In the genomic region with DNA sequence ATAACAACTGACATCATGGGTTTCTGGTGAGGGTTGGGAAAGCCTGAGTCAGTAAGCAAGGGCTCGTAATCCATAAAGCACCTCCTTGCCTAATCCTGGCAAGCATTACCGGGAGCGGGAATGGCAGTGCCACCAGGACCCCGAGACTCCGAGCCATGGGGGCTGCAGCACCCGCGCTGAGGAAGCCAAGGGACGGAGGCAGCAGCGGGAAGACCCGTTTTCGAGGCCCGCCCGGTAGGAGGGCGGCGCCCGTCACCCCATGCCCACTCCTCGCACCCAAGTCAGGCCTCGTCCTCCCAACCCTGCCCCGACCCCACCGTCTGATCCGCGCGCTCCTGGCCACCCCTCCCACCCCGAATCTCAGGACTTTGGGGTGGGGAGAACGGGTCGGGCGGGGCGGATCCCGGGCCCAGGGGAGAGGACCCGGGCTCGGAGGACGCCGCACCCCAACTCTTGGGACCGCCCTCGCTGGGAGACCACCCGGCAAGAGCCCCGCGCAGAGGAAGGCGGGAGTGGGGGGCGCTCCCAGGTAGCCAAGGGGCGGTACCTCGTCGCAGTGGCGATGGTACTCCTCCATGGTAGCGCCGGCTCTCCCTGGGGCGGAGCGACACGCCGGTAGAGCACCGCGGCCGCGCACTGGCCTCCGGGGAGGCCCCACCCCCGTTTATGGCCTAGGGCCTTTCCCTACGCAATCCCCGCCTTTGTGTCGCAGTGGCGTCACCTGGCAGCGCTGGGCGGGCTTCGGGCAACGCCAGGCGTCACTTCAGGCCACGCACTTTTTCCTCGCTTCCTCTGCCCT, we compare ENCODE assay signal across 8 cellular contexts. TPM values are rescaled to one million over a fixed set of nuclear protein-coding genes. Genes with fewer than 3 reads are reported as not detected.
DNase-seq lines count a peak whose midpoint lies in the region; ATAC-seq, FAIRE-seq and TF ChIP-seq lines count a peak whose summit lies in the region.

A gene with protein sequence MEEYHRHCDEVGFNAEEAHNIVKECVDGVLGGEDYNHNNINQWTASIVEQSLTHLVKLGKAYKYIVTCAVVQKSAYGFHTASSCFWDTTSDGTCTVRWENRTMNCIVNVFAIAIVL (minus strand): TSS at position 638 of the 799 bp plus-strand sequence. CDS start 61 bp downstream, at position 577.

- peak; percentile 35 to 84 for DNase-seq in A549 (ENCODE audit: low read depth in 1 of 2, low spot score in 1 of 2)
- peak; percentile 12 for DNase-seq in NCI-H226
- DNase-seq in activated CD4-positive, alpha-beta T cell treated with anti-CD3 and anti-CD28 coated beads for 4 hours = peak; percentile 68 to 73
- peak; percentile 86 for DNase-seq in colonic mucosa
- peak; percentile 43 for DNase-seq in kidney glomerular epithelial cell (lab: John Stamatoyannopoulos, UW)
- DNase-seq in stimulated activated CD4-positive, alpha-beta T cell treated with anti-CD3 and anti-CD28 coated beads, Interleukin-1b, Interleukin-23, amount 100 ng/mL, for 24 hours (ENCODE audit: low read depth in 4 of 4, low spot score in 1 of 4) = peak; percentile 22 to 65 (median 50)

- under 1% methylated on average over 17 of the region's 67 CpGs for WGBS in A549 (ENCODE audit: missing lambda C conversion rate)

- intact Hi-C loops in colonic mucosa (cut with DNase I) = no loop called here

- peak within 1 kb of the TSS; percentile 72 for H3K4me2 ChIP-seq in A549

- no peak for TF ChIP-seq EP300 in A549 (IDR thresholded peaks at IDR 0.05)

- TF ChIP-seq RAD21 in A549 (conservative IDR thresholded peaks at IDR 0.05 in 1 of 2, IDR thresholded peaks at IDR 0.05 in 1 of 2) = no peak

- H3K9me3 ChIP-seq in A549 (no peaks in the 10 kb centered on the region), colonic mucosa (no peaks in the 10 kb centered on the region)

- CTCF ChIA-PET in A549 (lab: Yijun Ruan, JAX) = interaction anchor here (1.1 kb wide), 1 partner anchor 102 kb away, joined by 3 read pairs; no protein-coding TSS in a partner anchor

- peak within 1 kb of the TSS; percentile 89 for H3K4me3 ChIP-seq in A549
- peak within 1 kb of the TSS; percentile 56 for H3K4me3 ChIP-seq in colonic mucosa

- ATAC-seq in A549 (peak; percentile 99 to 100), GM18867 (IDR thresholded peaks at IDR 0.05; ENCODE audit: unreplicated experiment) (peak; percentile 99), HG03097 (IDR thresholded peaks at IDR 0.05; ENCODE audit: low FRiP score, unreplicated experiment) (peak; percentile 98)

- H3K36me3 ChIP-seq in colonic mucosa = no peaks in the 10 kb centered on the region

- H3K4me1 ChIP-seq in A549 (peaks cover 14% of the 10 kb centered on the region; the same call in 2 of the 3 replicates), colonic mucosa (no peaks in the 10 kb centered on the region)

- FAIRE-seq in A549 (lab: Jason Lieb, UNC) = peak; percentile 18

- POLR2A ChIA-PET in A549 (lab: Yijun Ruan, JAX) = no interaction called here

- peak within 1 kb of the TSS; percentile 74 to 79 for H3K9ac ChIP-seq in colonic mucosa (ENCODE audit: low read depth in 2 of 2, low read length in 2 of 2)

- peak within 1 kb of the TSS; percentile 87 to 90 for H3K27ac ChIP-seq in A549
- H3K27ac ChIP-seq in colonic mucosa = peak within 1 kb of the TSS; percentile 54

- no peaks in the 10 kb centered on the region for H3K27me3 ChIP-seq in colonic mucosa

- no peak for TF ChIP-seq CTCF in A549 (IDR thresholded peaks at IDR 0.05)
- no peak for TF ChIP-seq CTCF in colonic mucosa (IDR thresholded peaks at IDR 0.05)

- no peak; the same call in 1 of the 2 replicates for TF ChIP-seq POLR2A in A549 (IDR thresholded peaks at IDR 0.05; ENCODE audit: low read length)

TF ChIP-seq in A549, 52 proteins besides CTCF, POLR2A, EP300 and RAD21:
- TF ChIP-seq, protein P1, sequence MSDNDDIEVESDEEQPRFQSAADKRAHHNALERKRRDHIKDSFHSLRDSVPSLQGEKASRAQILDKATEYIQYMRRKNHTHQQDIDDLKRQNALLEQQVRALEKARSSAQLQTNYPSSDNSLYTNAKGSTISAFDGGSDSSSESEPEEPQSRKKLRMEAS (IDR thresholded peaks at IDR 0.05) = 0 out of 2 replicates have a peak, but pooled peaks have one; percentile 55
- TF ChIP-seq CEBPB (IDR thresholded peaks at IDR 0.05) (peak in 1 of 2 experiments; percentile 42; a peak in 1 of 4 replicates), JUN (IDR thresholded peaks at IDR 0.05) (peak in 1 of 2 experiments; percentile 75; a peak in 2 of 5 replicates), HDAC2 (IDR thresholded peaks at IDR 0.05) (no peak), PHF8 (IDR thresholded peaks at IDR 0.05; ENCODE audit: borderline replicate concordance, low read depth) (peak; percentile 50)
- TF ChIP-seq, protein P2, sequence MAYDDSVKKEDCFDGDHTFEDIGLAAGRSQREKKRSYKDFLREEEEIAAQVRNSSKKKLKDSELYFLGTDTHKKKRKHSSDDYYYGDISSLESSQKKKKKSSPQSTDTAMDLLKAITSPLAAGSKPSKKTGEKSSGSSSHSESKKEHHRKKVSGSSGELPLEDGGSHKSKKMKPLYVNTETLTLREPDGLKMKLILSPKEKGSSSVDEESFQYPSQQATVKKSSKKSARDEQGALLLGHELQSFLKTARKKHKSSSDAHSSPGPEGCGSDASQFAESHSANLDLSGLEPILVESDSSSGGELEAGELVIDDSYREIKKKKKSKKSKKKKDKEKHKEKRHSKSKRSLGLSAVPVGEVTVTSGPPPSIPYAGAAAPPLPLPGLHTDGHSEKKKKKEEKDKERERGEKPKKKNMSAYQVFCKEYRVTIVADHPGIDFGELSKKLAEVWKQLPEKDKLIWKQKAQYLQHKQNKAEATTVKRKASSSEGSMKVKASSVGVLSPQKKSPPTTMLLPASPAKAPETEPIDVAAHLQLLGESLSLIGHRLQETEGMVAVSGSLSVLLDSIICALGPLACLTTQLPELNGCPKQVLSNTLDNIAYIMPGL (CRISPR knock-in tag; IDR thresholded peaks at IDR 0.05; ENCODE audit: borderline replicate concordance) = no peak

RNA-seq across cellular contexts. Expression of the gene that starts here (rescaled TPM):
- polyA plus RNA-seq in A549 (2011; rRNA removed) (23.2 and 26.8 TPM in 2 replicates), A549 (2017; fragmentation: RNase III; extraction: RNeasy Plus Mini Kit Qiagen cat#74134 plus additional on column Dnase treatment) (22.8 to 27.3 TPM (median 27.1 TPM) in 3 replicates)
- polyA plus RNA-seq in A549 (2012; cell fraction: cytosol; rRNA removed) = 3.9 and 4.6 TPM in 2 replicates
- polyA plus RNA-seq in A549 (2012; cell fraction: nucleus; rRNA removed) = 1.1 and 2.3 TPM in 2 replicates
- polyA minus RNA-seq in A549 (2011; rRNA and poly(A)+ RNA removed) = 7.0 and 12.1 TPM in 2 replicates
- 10 to 100 TPM; 17.2 to 22.2 TPM for total RNA-seq in colonic mucosa

Comparison
In these comparisons a context has a peak if more than half of its experiments do, and no peak if none do; other contexts are left out.
1. Peak in every context shown above with its lines: DNase-seq, ATAC-seq, H3K4me3 ChIP-seq and H3K27ac ChIP-seq.
2. DNase-seq: peak in every context shown above with its lines; median percentile 86 in colonic mucosa; 70 in activated CD4-positive, alpha-beta T cell treated with anti-CD3 and anti-CD28 coated beads for 4 hours; 60 in A549; 50 in stimulated activated CD4-positive, alpha-beta T cell treated with anti-CD3 and anti-CD28 coated beads, Interleukin-1b, Interleukin-23, amount 100 ng/mL, for 24 hours; 43 in kidney glomerular epithelial cell; 12 in NCI-H226.